ENCODE assay signal across 1 cellular context in genomic region chr3:133038731-133039398, GRCh38.
TF ChIP-seq lines count a peak whose summit lies in the region.

No MANE protein-coding gene starts in this region.

TF ChIP-seq in H1, 55 proteins besides CTCF, POLR2A, EP300 and RAD21:
- TF ChIP-seq CHD7 (IDR thresholded peaks at IDR 0.05; ENCODE audit: insufficient replicate concordance, low read length) (no peak), ASH2L (IDR thresholded peaks at IDR 0.05; ENCODE audit: low read length) (peak; percentile 37), SUZ12 (IDR thresholded peaks at IDR 0.05; ENCODE audit: low read length) (peak; percentile 37; the same call in 1 of the 2 replicates), GABPA (IDR thresholded peaks at IDR 0.05; ENCODE audit: borderline replicate concordance, insufficient read depth, low read length) (no peak), TCF12 (IDR thresholded peaks at IDR 0.05; ENCODE audit: low read depth, low read length) (no peak), SIN3A (conservative IDR thresholded peaks at IDR 0.05 in 1 of 2, IDR thresholded peaks at IDR 0.05 in 1 of 2; ENCODE audit: low read depth in 1 of 2, low read length in 2 of 2) (0 out of 4 replicates have a peak, but pooled peaks of 1 of the 2 experiments have one; percentile 41), MAX (IDR thresholded peaks at IDR 0.05) (0 out of 2 replicates have a peak, but pooled peaks have one; percentile 45), FOSL1 (IDR thresholded peaks at IDR 0.05; ENCODE audit: insufficient read depth, low read depth, low read length) (no peak), EZH2 (IDR thresholded peaks at IDR 0.05; ENCODE audit: low read depth, low read length, severe bottlenecking) (peak; percentile 36), KDM4A (IDR thresholded peaks at IDR 0.05; ENCODE audit: low read depth, low read length, severe bottlenecking) (peak; percentile 60), TEAD4 (IDR thresholded peaks at IDR 0.05; ENCODE audit: low read depth, low read length) (peak; percentile 63; the same call in 1 of the 2 replicates)
